In genomic region chr11:57085604-57086003, GRCh38 we compare ENCODE assay signal across 1 cellular context.
TF ChIP-seq lines count a peak whose summit lies in the region.

No MANE protein-coding gene starts in this region.

TF ChIP-seq in GM23338, 12 proteins besides CTCF, POLR2A, EP300 and RAD21 (continued from another document):
- no peak for TF ChIP-seq ZNF462 (CRISPR knock-in tag; IDR thresholded peaks at IDR 0.05)
- TF ChIP-seq ZNF331 (CRISPR knock-in tag; IDR thresholded peaks at IDR 0.05; ENCODE audit: low read depth), result no peak
- TF ChIP-seq ZNF114 (CRISPR knock-in tag; IDR thresholded peaks at IDR 0.05), result no peak
- TF ChIP-seq REST (IDR thresholded peaks at IDR 0.05; ENCODE audit: unreplicated experiment), result no peak
- no peak for TF ChIP-seq NANOG (IDR thresholded peaks at IDR 0.05; ENCODE audit: borderline replicate concordance)
- TF ChIP-seq EZH2 (IDR thresholded peaks at IDR 0.05; ENCODE audit: low read depth, unreplicated experiment), result no peak
